Comparison of ENCODE assay signal across 16 cellular contexts in the genomic region with DNA sequence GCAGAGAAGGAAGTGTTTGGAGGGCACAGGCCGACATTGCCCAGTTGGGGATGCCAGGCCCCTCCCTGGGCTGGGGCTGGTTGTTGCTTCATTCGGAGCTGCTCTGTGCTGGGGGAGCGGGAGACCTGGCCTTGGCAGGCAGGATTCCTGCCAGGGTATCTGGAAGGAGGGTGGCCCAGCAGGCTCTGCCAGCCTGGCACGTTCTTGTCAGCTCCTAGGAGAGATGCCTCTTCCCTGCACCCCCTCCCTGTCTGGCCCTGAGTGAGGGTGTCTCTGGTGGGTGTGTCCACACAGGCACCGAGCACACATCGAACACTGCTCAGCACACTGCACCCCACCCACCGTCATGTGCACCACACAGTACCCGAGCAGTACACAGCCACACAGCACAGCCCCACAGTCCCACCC. TPM values are rescaled to one million over a fixed set of nuclear protein-coding genes. Genes with fewer than 3 reads are reported as not detected.
DNase-seq lines count a peak whose midpoint lies in the region; ATAC-seq and TF ChIP-seq lines count a peak whose summit lies in the region.
"Had no signal": no experiment of that assay in that cellular context is flagged by ENCODE, and none has a peak within 500 bp of the region (broad histone marks: within the 10 kb centered on the region; RNA-seq: fewer than 3 reads in every experiment).

No MANE protein-coding gene starts in this region.

- H3K9me3 ChIP-seq in IMR-90 (ENCODE audit: control insufficient read depth, insufficient read depth, low read length) (no peaks in the 10 kb centered on the region), esophagus (ENCODE audit: control insufficient read depth in 2 of 2, insufficient read depth in 1 of 2, low read depth in 1 of 2, low read length in 1 of 2) (no peaks in the 10 kb centered on the region), muscle layer of colon (ENCODE audit: low read length) (no peaks in the 10 kb centered on the region), testis (no peaks in the 10 kb centered on the region)
- H3K9me3 ChIP-seq: SJCRH30 had no signal

- H3K4me3 ChIP-seq in IMR-90 (ENCODE audit: insufficient read depth, low read depth, low read length): no peak overlapping the region
- no peak overlapping the region for H3K4me3 ChIP-seq in esophagus (ENCODE audit: low read depth in 1 of 2, low read length in 2 of 2)
- peak overlapping the region in 1 of 2 donors; percentile 76 for H3K4me3 ChIP-seq in muscle layer of colon (ENCODE audit: low read depth in 1 of 2, low read length in 2 of 2)
- no peak overlapping the region for H3K4me3 ChIP-seq in testis
- H3K4me3 ChIP-seq: SJCRH30 had no signal

- H3K4me1 ChIP-seq in IMR-90 (ENCODE audit: control insufficient read depth, insufficient read depth, low read length) (peaks cover 24% of the 10 kb centered on the region), esophagus (ENCODE audit: control insufficient read depth in 2 of 2, insufficient read depth in 2 of 2, low read length in 1 of 2) (peaks cover 7 to 43% of the 10 kb centered on the region in 2 donors), muscle layer of colon (ENCODE audit: insufficient read depth, low read length) (peaks cover 46% of the 10 kb centered on the region), testis (peaks cover 62% of the 10 kb centered on the region)

- no peak overlapping the region for H3K4me3 Mint-ChIP-seq in activated CD4-positive, alpha-beta memory T cell treated with anti-CD3 and anti-CD28 coated beads for 36 hours
- H3K4me3 Mint-ChIP-seq: activated B cell treated with CpG ODN at 0.5 μM for 24 hours; activated naive CD8-positive, alpha-beta T cell treated with anti-CD3 and anti-CD28 coated beads, Interleukin-2, amount 10 ng/mL, durations not matched to agents 7 days and 5 days; CD4-positive, alpha-beta T cell; stimulated activated naive B cell treated with anti-CD40 and anti-IgM and Interleukin-4, amounts not matched to agents 10 μg/mL and 1 μg/mL and 100 μg/mL, for 72 hours had no signal

- H3K4ac ChIP-seq in IMR-90 (ENCODE audit: low read depth, low read length): peak overlapping the region; percentile 96

- POLR2A ChIA-PET in IMR-90 (lab: Charles Lee; ENCODE audit: unreplicated experiment): interaction anchor here (0.6 kb wide), 1 partner anchor 24 kb away, joined by 3 read pairs; no protein-coding TSS in a partner anchor
- POLR2A ChIA-PET in activated CD4-positive, alpha-beta memory T cell treated with anti-CD3 and anti-CD28 coated beads for 36 hours (lab: Charles Lee): no interaction called here

- no peak overlapping the region for H2BK120ac ChIP-seq in IMR-90 (ENCODE audit: low read depth, low read length)

- no peaks in the 10 kb centered on the region for H3K36me3 Mint-ChIP-seq in activated CD4-positive, alpha-beta memory T cell treated with anti-CD3 and anti-CD28 coated beads for 36 hours
- H3K36me3 Mint-ChIP-seq: activated naive CD8-positive, alpha-beta T cell treated with anti-CD3 and anti-CD28 coated beads, Interleukin-2, amount 10 ng/mL, durations not matched to agents 7 days and 5 days; stimulated activated naive B cell treated with anti-CD40 and anti-IgM and Interleukin-4, amounts not matched to agents 10 μg/mL and 1 μg/mL and 100 μg/mL, for 72 hours had no signal

- no peak for TF ChIP-seq RAD21 in IMR-90 (IDR thresholded peaks at IDR 0.05; ENCODE audit: low read length)

- ATAC-seq in IMR-90 (ENCODE audit: low read depth) (no peak), HG03159 (IDR thresholded peaks at IDR 0.05; ENCODE audit: unreplicated experiment) (no peak)
- ATAC-seq: stimulated activated naive B cell treated with anti-CD40 and anti-IgM and Interleukin-4, amounts not matched to agents 10 μg/mL and 1 μg/mL and 100 μg/mL, for 72 hours had no signal

- in situ Hi-C loops in IMR-90 (cut with MboI; ENCODE audit: low sequenced_read_pairs): no loop called here

- peak overlapping the region; percentile 86; the same call in 1 of the 2 replicates for H3K23ac ChIP-seq in IMR-90 (ENCODE audit: low read depth, low read length)

- no peak overlapping the region for H2BK15ac ChIP-seq in IMR-90 (ENCODE audit: low read depth, low read length)

- H2BK5ac ChIP-seq in IMR-90 (ENCODE audit: low read depth, low read length, poor library complexity, severe bottlenecking): peak overlapping the region; percentile 98

- H3K27ac Mint-ChIP-seq in activated CD4-positive, alpha-beta memory T cell treated with anti-CD3 and anti-CD28 coated beads for 36 hours: no peak overlapping the region
- H3K27ac Mint-ChIP-seq: activated B cell treated with CpG ODN at 0.5 μM for 24 hours; activated naive CD8-positive, alpha-beta T cell treated with anti-CD3 and anti-CD28 coated beads, Interleukin-2, amount 10 ng/mL, durations not matched to agents 7 days and 5 days; CD4-positive, alpha-beta T cell; stimulated activated naive B cell treated with anti-CD40 and anti-IgM and Interleukin-4, amounts not matched to agents 10 μg/mL and 1 μg/mL and 100 μg/mL, for 72 hours had no signal

- TF ChIP-seq CTCF in IMR-90 (conservative IDR thresholded peaks at IDR 0.05; ENCODE audit: low read depth, low read length) (no peak), testis (IDR thresholded peaks at IDR 0.05) (no peak)

- H4K91ac ChIP-seq in IMR-90 (ENCODE audit: insufficient read depth, low read depth, low read length): 0 out of 2 replicates have a peak overlapping the region, but pooled peaks have one; percentile 94

- no peak overlapping the region for H3K4me2 ChIP-seq in IMR-90 (ENCODE audit: low read depth, low read length)

- H3K9ac ChIP-seq in IMR-90 (ENCODE audit: low read depth, low read length): no peak overlapping the region
- H3K9ac ChIP-seq in muscle layer of colon (ENCODE audit: low read length): peak overlapping the region; percentile 72

- dilution Hi-C loops in IMR-90 (cut with HindIII; ENCODE audit: low sequenced_read_pairs, unreplicated experiment): no loop called here

- peak overlapping the region; percentile 98 for H2AK9ac ChIP-seq in IMR-90 (replicated peaks; ENCODE audit: low read depth, low read length, poor library complexity)

- H3K27me3 Mint-ChIP-seq in activated CD4-positive, alpha-beta memory T cell treated with anti-CD3 and anti-CD28 coated beads for 36 hours: peaks cover 2% of the 10 kb centered on the region
- H3K27me3 Mint-ChIP-seq: CD4-positive, alpha-beta T cell; stimulated activated naive B cell treated with anti-CD40 and anti-IgM and Interleukin-4, amounts not matched to agents 10 μg/mL and 1 μg/mL and 100 μg/mL, for 72 hours had no signal

- H3K79me1 ChIP-seq in IMR-90 (ENCODE audit: low read depth in 1 of 2, low read length in 2 of 2): peaks cover 40 to 88% of the 10 kb centered on the region in 2 experiments; a peak in 3 of 4 replicates

- H3K36me3 ChIP-seq in IMR-90 (ENCODE audit: control insufficient read depth, insufficient read depth, low read length): peaks cover 72% of the 10 kb centered on the region
- peaks cover 7 to 66% of the 10 kb centered on the region in 2 donors for H3K36me3 ChIP-seq in esophagus (ENCODE audit: control insufficient read depth in 2 of 2, insufficient read depth in 2 of 2, low read length in 1 of 2)
- peaks cover 48% of the 10 kb centered on the region for H3K36me3 ChIP-seq in muscle layer of colon (ENCODE audit: insufficient read depth, low read length)
- no peaks in the 10 kb centered on the region for H3K36me3 ChIP-seq in testis (ENCODE audit: low read depth, missing control alignments)

- H3K18ac ChIP-seq in IMR-90 (ENCODE audit: low read depth, low read length): no peak overlapping the region

- no peak overlapping the region; a peak in 2 of 4 replicates for H4K8ac ChIP-seq in IMR-90 (ENCODE audit: low read depth in 2 of 2, low read length in 2 of 2)

- H3K14ac ChIP-seq in IMR-90 (replicated peaks; ENCODE audit: low read depth, low read length): peak overlapping the region; percentile 94; the same call in 1 of the 2 replicates

- H2AK5ac ChIP-seq in IMR-90 (ENCODE audit: low read depth, low read length): peak overlapping the region; percentile 100; the same call in 1 of the 2 replicates

- H3K27ac ChIP-seq in IMR-90 (ENCODE audit: insufficient read depth, low read length): no peak overlapping the region
- H3K27ac ChIP-seq in esophagus (ENCODE audit: low read depth in 2 of 2, low read length in 1 of 2): peak overlapping the region; percentile 61 to 92
- peak overlapping the region; percentile 95 for H3K27ac ChIP-seq in muscle layer of colon (ENCODE audit: low read depth, low read length)
- H3K27ac ChIP-seq in testis: peak overlapping the region in 1 of 2 donors; percentile 88

- H2AFZ ChIP-seq in IMR-90 (replicated peaks; ENCODE audit: low read length, poor library complexity): no peak overlapping the region

- DNase-seq in IMR-90: no peak
- peak; percentile 67 for DNase-seq in testis
- DNase-seq in activated CD4-positive, alpha-beta memory T cell treated with anti-CD3 and anti-CD28 coated beads for 36 hours: no peak
- no peak for DNase-seq in NCI-H510A treated with DMSO at 0.1 percent for 48 hours (lab: John Stamatoyannopoulos, UW)
- DNase-seq in islet precursor cell: no peak
- DNase-seq: activated B cell treated with CpG ODN at 0.5 μM for 24 hours; activated naive CD8-positive, alpha-beta T cell treated with anti-CD3 and anti-CD28 coated beads, Interleukin-2, amount 10 ng/mL, durations not matched to agents 7 days and 5 days; activated T-cell treated with anti-CD3 and anti-CD28 coated beads for 4 hours; CD4-positive, alpha-beta T cell; NCI-H1694 treated with DMSO at 0.1 percent for 48 hours; stimulated activated CD4-positive, alpha-beta T cell treated with anti-CD3 and anti-CD28 coated beads, Interleukin-2, amount 100 ng/mL, for 24 hours; stimulated activated naive B cell treated with anti-CD40 and anti-IgM and Interleukin-4, amounts not matched to agents 10 μg/mL and 1 μg/mL and 100 μg/mL, for 72 hours had no signal

- WGBS in IMR-90 (ENCODE audit: extremely low coverage in 2 of 2, insufficient read length in 1 of 2), 2 experiments: 80% methylated on average over 1 of the region's 8 CpGs; no CpG with 5 or more reads in 1 of the 2 experiments
- WGBS in esophagus, 2 donors: 29 to 45% methylated on average over 7 to 8 of the region's 8 CpGs
- 50 to 51% methylated on average over 5 to 8 of the region's 8 CpGs for WGBS in testis, 2 donors

- no peaks in the 10 kb centered on the region for H3K9me3 Mint-ChIP-seq in activated CD4-positive, alpha-beta memory T cell treated with anti-CD3 and anti-CD28 coated beads for 36 hours
- H3K9me3 Mint-ChIP-seq: activated B cell treated with CpG ODN at 0.5 μM for 24 hours; activated naive CD8-positive, alpha-beta T cell treated with anti-CD3 and anti-CD28 coated beads, Interleukin-2, amount 10 ng/mL, durations not matched to agents 7 days and 5 days; CD4-positive, alpha-beta T cell; stimulated activated naive B cell treated with anti-CD40 and anti-IgM and Interleukin-4, amounts not matched to agents 10 μg/mL and 1 μg/mL and 100 μg/mL, for 72 hours had no signal

- H3K56ac ChIP-seq in IMR-90 (ENCODE audit: extremely low read depth, insufficient read depth, low read length): no peak overlapping the region

- TF ChIP-seq POLR2A in IMR-90 (IDR thresholded peaks at IDR 0.05; ENCODE audit: low read depth, low read length) (no peak), testis (IDR thresholded peaks at IDR 0.05) (no peak)

- peaks cover 25% of the 10 kb centered on the region for H3K9me1 ChIP-seq in IMR-90 (ENCODE audit: insufficient read depth, low read length)

- H3K27me3 ChIP-seq in IMR-90 (ENCODE audit: control insufficient read depth, insufficient read depth, low read length): no peaks in the 10 kb centered on the region
- H3K27me3 ChIP-seq in esophagus (ENCODE audit: control insufficient read depth in 1 of 2, insufficient read depth in 2 of 2, low read length in 2 of 2): no peaks in the 10 kb centered on the region
- no peaks in the 10 kb centered on the region for H3K27me3 ChIP-seq in muscle layer of colon (ENCODE audit: control insufficient read depth in 1 of 2, insufficient read depth in 2 of 2, low read length in 2 of 2)
- H3K27me3 ChIP-seq in testis: no peaks in the 10 kb centered on the region
- H3K27me3 ChIP-seq: SJCRH30 had no signal

- CTCF ChIA-PET in IMR-90 (lab: Yijun Ruan, JAX): no interaction called here
- CTCF ChIA-PET in activated CD4-positive, alpha-beta memory T cell treated with anti-CD3 and anti-CD28 coated beads for 36 hours (lab: Charles Lee): no interaction called here

- intact Hi-C loops in IMR-90 (cut with micrococcal nuclease): no loop called here
- intact Hi-C loops in testis (cut with DNase I; ENCODE audit: low total_unique reads): no loop called here
- intact Hi-C loops in activated CD4-positive, alpha-beta memory T cell treated with anti-CD3 and anti-CD28 coated beads for 36 hours (cut with micrococcal nuclease): no loop called here

- BruUV-seq in IMR-90 (replicated peaks; lab: Mats Ljungman, UMichigan): no TSS peak

- H2BK20ac ChIP-seq in IMR-90 (ENCODE audit: low read depth, low read length): 0 out of 2 replicates have a peak overlapping the region, but pooled peaks have one; percentile 83

- H4K20me1 ChIP-seq in IMR-90 (ENCODE audit: insufficient read depth, low read length): peaks cover 70% of the 10 kb centered on the region

- H4K5ac ChIP-seq in IMR-90 (ENCODE audit: low read depth, low read length): no peak overlapping the region

- no peaks in the 10 kb centered on the region for H3K4me1 Mint-ChIP-seq in activated CD4-positive, alpha-beta memory T cell treated with anti-CD3 and anti-CD28 coated beads for 36 hours (ENCODE audit: low read depth)
- H3K4me1 Mint-ChIP-seq: activated B cell treated with CpG ODN at 0.5 μM for 24 hours; activated naive CD8-positive, alpha-beta T cell treated with anti-CD3 and anti-CD28 coated beads, Interleukin-2, amount 10 ng/mL, durations not matched to agents 7 days and 5 days; stimulated activated naive B cell treated with anti-CD40 and anti-IgM and Interleukin-4, amounts not matched to agents 10 μg/mL and 1 μg/mL and 100 μg/mL, for 72 hours had no signal

RNA-seq across cellular contexts. Expression of gene ARHGAP23, which starts 35.2 kb away (rescaled TPM):
- 9.3 and 17.8 TPM in 2 replicates for total RNA-seq in IMR-90 (2012; rRNA removed)
- 42.7 and 43.3 TPM in 2 replicates for polyA plus RNA-seq in IMR-90 (2012; rRNA removed)
- 30.0 and 40.5 TPM in 2 replicates for polyA plus RNA-seq in IMR-90 (2012; cell fraction: cytosol; rRNA removed)
- polyA plus RNA-seq in IMR-90 (2012; cell fraction: nucleus; rRNA removed; ENCODE audit: low replicate concordance): 56.1 and 68.3 TPM in 2 replicates
- polyA plus RNA-seq in esophagus: 10 to 100 TPM; 36.0 to 45.2 TPM
- total RNA-seq in testis: 100 to 1,000 TPM; 146 to 235 TPM
- 78.0 TPM for polyA plus RNA-seq in testis (ENCODE audit: insufficient read depth, low read depth, low replicate concordance)
- 1 to 10 TPM; 1.3 to 1.4 TPM for total RNA-seq in activated CD4-positive, alpha-beta memory T cell treated with anti-CD3 and anti-CD28 coated beads for 36 hours
